Comparison of ENCODE assay signal across 27 cellular contexts in the genomic region with DNA sequence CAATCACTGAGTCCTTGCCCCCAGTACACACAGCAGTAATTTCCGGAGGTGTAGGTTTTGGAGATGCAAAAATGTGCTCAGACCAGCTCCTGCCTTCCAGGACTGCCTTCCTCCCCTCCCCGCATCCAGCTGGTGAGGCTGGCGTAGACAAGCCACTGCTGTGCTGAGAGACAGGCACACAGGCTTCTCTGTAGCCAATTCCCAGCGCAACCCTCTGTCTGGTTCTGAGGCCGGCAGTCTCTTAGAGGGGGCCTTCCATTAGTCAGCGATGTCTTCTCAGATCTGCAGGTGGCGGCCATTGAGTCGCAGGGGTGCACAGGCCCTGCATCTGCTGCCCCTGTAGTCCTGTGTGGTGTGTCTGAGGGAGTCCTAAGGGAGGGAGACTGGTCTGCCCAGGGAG.
"Had no signal": no experiment of that assay in that cellular context is flagged by ENCODE, and none has a peak within 500 bp of the region (broad histone marks: within the 10 kb centered on the region; RNA-seq: fewer than 3 reads in every experiment).

No MANE protein-coding gene starts in this region.

- H3K4me3 ChIP-seq: colonic mucosa, esophagus muscularis mucosa, heart right ventricle, left lung, prostate gland, skin epidermis, thoracic aorta, tibial nerve, upper lobe of right lung, uterus had no signal

- H3K27me3 Mint-ChIP-seq: dendritic cell treated with granulocyte-macrophage colony-stimulating factor and Interleukin-4, amounts not matched to agents 40 ng/mL and 50 ng/mL, for 4 days; naive thymus-derived CD8-positive, alpha-beta T cell; stimulated activated naive B cell treated with anti-CD40 and anti-IgM and Interleukin-4, amounts not matched to agents 10 μg/mL and 1 μg/mL and 100 μg/mL, for 72 hours; stimulated activated naive CD8-positive, alpha-beta T cell treated with anti-CD3 and anti-CD28 coated beads, Interleukin-15, Interleukin-2, amounts not matched to agents 100 ng/mL and 50 ng/mL, for 24 hours had no signal

- H3K79me2 ChIP-seq: parathyroid adenoma had no signal

- H2AFZ ChIP-seq: parathyroid adenoma had no signal

- H3K9me3 ChIP-seq: colonic mucosa, esophagus muscularis mucosa, heart right ventricle, left lung, prostate gland, thoracic aorta, tibial nerve, upper lobe of right lung, uterus had no signal

- DNase-seq: colonic mucosa; effector CD8-positive, alpha-beta T cell; foreskin keratinocyte; glutamatergic neuron; heart right ventricle; hippocampal formation; left cardiac atrium; left lung; nephron progenitor cell; occipital lobe; right cardiac atrium; stimulated activated CD4-positive, alpha-beta T cell treated with anti-CD3 and anti-CD28 coated beads, Interleukin-15, amount 100 ng/mL, for 24 hours; stimulated activated CD4-positive, alpha-beta T cell treated with anti-CD3 and anti-CD28 coated beads, Interleukin-2, amount 100 ng/mL, for 48 hours; stimulated activated naive B cell treated with anti-CD40 and anti-IgM and Interleukin-4, amounts not matched to agents 10 μg/mL and 1 μg/mL and 100 μg/mL, for 72 hours; upper lobe of right lung; uterus had no signal

- ATAC-seq: foreskin keratinocyte; heart right ventricle; left cardiac atrium; left lung; naive thymus-derived CD8-positive, alpha-beta T cell; right cardiac atrium; stimulated activated naive B cell treated with anti-CD40 and anti-IgM and Interleukin-4, amounts not matched to agents 10 μg/mL and 1 μg/mL and 100 μg/mL, for 72 hours; upper lobe of right lung had no signal

- H3K27ac ChIP-seq: colonic mucosa, esophagus muscularis mucosa, foreskin keratinocyte, heart right ventricle, left lung, parathyroid adenoma, prostate gland, skin epidermis, thoracic aorta, tibial nerve, upper lobe of right lung, uterus had no signal

- H3K36me3 ChIP-seq: colonic mucosa, prostate gland, thoracic aorta, upper lobe of right lung, uterus had no signal

- FAIRE-seq: endothelial cell of umbilical vein, islet of Langerhans had no signal

- H3K9ac ChIP-seq: parathyroid adenoma had no signal

- H3K27me3 ChIP-seq: colonic mucosa, esophagus muscularis mucosa, foreskin keratinocyte, heart right ventricle, left lung, tibial nerve, upper lobe of right lung, uterus had no signal

- H3K9me3 Mint-ChIP-seq: dendritic cell treated with granulocyte-macrophage colony-stimulating factor and Interleukin-4, amounts not matched to agents 40 ng/mL and 50 ng/mL, for 4 days; naive thymus-derived CD8-positive, alpha-beta T cell; nephron progenitor cell; stimulated activated naive B cell treated with anti-CD40 and anti-IgM and Interleukin-4, amounts not matched to agents 10 μg/mL and 1 μg/mL and 100 μg/mL, for 72 hours; stimulated activated naive CD8-positive, alpha-beta T cell treated with anti-CD3 and anti-CD28 coated beads, Interleukin-15, Interleukin-2, amounts not matched to agents 100 ng/mL and 50 ng/mL, for 24 hours had no signal

- H3K27ac Mint-ChIP-seq: dendritic cell treated with granulocyte-macrophage colony-stimulating factor and Interleukin-4, amounts not matched to agents 40 ng/mL and 50 ng/mL, for 4 days; nephron progenitor cell; stimulated activated naive B cell treated with anti-CD40 and anti-IgM and Interleukin-4, amounts not matched to agents 10 μg/mL and 1 μg/mL and 100 μg/mL, for 72 hours; stimulated activated naive CD8-positive, alpha-beta T cell treated with anti-CD3 and anti-CD28 coated beads, Interleukin-15, Interleukin-2, amounts not matched to agents 100 ng/mL and 50 ng/mL, for 24 hours had no signal

- H3K4me3 Mint-ChIP-seq: dendritic cell treated with granulocyte-macrophage colony-stimulating factor and Interleukin-4, amounts not matched to agents 40 ng/mL and 50 ng/mL, for 4 days; naive thymus-derived CD8-positive, alpha-beta T cell; nephron progenitor cell; stimulated activated naive B cell treated with anti-CD40 and anti-IgM and Interleukin-4, amounts not matched to agents 10 μg/mL and 1 μg/mL and 100 μg/mL, for 72 hours; stimulated activated naive CD8-positive, alpha-beta T cell treated with anti-CD3 and anti-CD28 coated beads, Interleukin-15, Interleukin-2, amounts not matched to agents 100 ng/mL and 50 ng/mL, for 24 hours had no signal

- H3K4me1 ChIP-seq: colonic mucosa, foreskin keratinocyte, parathyroid adenoma had no signal
